29 cellular contexts compared by ENCODE assay signal in the genomic region with DNA sequence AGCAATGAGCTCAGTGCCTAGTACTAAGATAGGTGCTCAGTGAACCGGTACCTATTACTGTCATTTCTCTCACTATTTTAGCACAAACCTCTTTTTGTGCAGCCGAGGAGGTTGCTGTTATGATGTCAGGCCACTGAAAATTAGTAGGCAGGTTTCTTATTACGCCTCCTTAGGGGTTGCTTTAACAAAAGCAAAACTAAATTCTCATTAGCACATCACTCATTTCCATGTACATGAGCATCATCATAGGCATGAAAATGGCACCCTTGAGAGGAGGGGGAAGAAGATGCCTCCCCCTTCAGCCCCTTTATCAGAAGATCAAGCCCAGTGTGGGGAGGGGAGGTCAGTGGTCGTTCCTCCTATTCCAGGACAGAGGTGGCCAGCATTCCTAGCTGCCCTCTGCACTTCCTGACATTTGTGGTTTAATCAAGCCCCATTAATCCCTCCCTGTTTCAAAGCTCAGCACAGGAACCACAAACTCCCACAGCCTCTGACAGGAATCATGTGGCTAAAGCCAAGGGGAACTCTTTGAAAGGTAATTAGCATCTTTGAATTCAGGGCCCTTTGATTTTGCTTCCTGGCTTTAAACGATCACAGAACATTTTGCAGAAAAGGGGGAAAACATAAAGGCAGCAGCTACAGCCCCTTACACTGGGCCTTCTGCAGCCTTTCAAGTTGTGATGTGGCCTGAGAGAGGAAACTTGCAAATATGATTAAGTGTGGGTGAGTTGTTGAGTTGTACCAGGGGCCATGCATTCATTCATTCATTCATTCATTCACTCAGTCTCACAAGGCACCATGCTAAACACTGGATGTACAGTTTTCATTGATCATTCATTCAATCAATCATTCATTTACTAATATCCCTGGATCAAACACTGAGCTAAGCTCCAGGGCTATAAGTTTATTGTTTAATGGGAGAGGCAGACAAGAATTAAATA. TPM values are rescaled to one million over a fixed set of nuclear protein-coding genes. Genes with fewer than 3 reads are reported as not detected.
DNase-seq lines count a peak whose midpoint lies in the region; ATAC-seq and TF ChIP-seq lines count a peak whose summit lies in the region.
"Had no signal": no experiment of that assay in that cellular context is flagged by ENCODE, and none has a peak within 500 bp of the region (broad histone marks: within the 10 kb centered on the region; RNA-seq: fewer than 3 reads in every experiment).

No MANE protein-coding gene starts in this region.

- intact Hi-C loops in PC-3 (cut with micrococcal nuclease) = no loop called here

- no peaks in the 10 kb centered on the region for H3K79me2 ChIP-seq in PC-3 (ENCODE audit: low read length)

- CTCF ChIA-PET in PC-3 (lab: Charles Lee) = interaction anchor here (0.8 kb wide), 1 partner anchor 22 kb away, joined by 3 read pairs; no protein-coding TSS in a partner anchor

- no peak overlapping the region for H3K9ac ChIP-seq in PC-3 (ENCODE audit: low read length)

- no peaks in the 10 kb centered on the region for H3K36me3 ChIP-seq in PC-3 (ENCODE audit: low read depth, low read length)
- H3K36me3 ChIP-seq: left ventricle myocardium inferior, right lobe of liver, thoracic aorta, uterus had no signal

- TF ChIP-seq CTCF in GM13976 (IDR thresholded peaks at IDR 0.05; ENCODE audit: borderline replicate concordance, control extremely low read depth, extremely low read depth, insufficient read depth, missing control alignments) (no peak), PC-3 (conservative IDR thresholded peaks at IDR 0.05; ENCODE audit: low read depth, low read length) (no peak)

- no peaks in the 10 kb centered on the region for H3K4me1 ChIP-seq in PC-3 (ENCODE audit: insufficient read depth, low read length)
- H3K4me1 ChIP-seq: left ventricle myocardium inferior, right lobe of liver, uterus had no signal

- no peaks in the 10 kb centered on the region for H3F3A ChIP-seq in PC-3 (ENCODE audit: low read length, unreplicated experiment)

- in situ Hi-C loops in GM13976 (cut with MboI; ENCODE audit: low sequenced_read_pairs, unreplicated experiment) = no loop called here

- no peak overlapping the region for H3K4me2 ChIP-seq in PC-3 (ENCODE audit: low read length)

- BruUV-seq in PC-3 (replicated peaks; lab: Mats Ljungman, UMichigan) = no TSS peak

- H3K4me3 ChIP-seq in PC-3 (ENCODE audit: low read length) = no peak overlapping the region
- H3K4me3 ChIP-seq: left ventricle myocardium inferior, right lobe of liver, thoracic aorta, uterus had no signal

- no peaks in the 10 kb centered on the region for H4K20me1 ChIP-seq in PC-3 (ENCODE audit: low read length)

- H3K9me3 ChIP-seq in PC-3 (ENCODE audit: low read length) = 0 out of 2 replicates have a peak, but pooled peaks cover 3% of the 10 kb centered on the region
- H3K9me3 ChIP-seq: right lobe of liver, thoracic aorta, uterus had no signal

- POLR2A ChIA-PET in PC-3 (lab: Charles Lee; ENCODE audit: unreplicated experiment) = no interaction called here

- H2AFZ ChIP-seq in PC-3 (ENCODE audit: low read length) = no peak overlapping the region

- DNase-seq in activated CD4-positive, CD25-positive, alpha-beta regulatory T cell treated with anti-CD3 and anti-CD28 coated beads, Interleukin-2, amount 50 U/mL, for 72 hours = no peak
- DNase-seq in GM13976 (ENCODE audit: low spot score) = peak; percentile 35
- DNase-seq in SW480 (ENCODE audit: low spot score) = peak; percentile 85
- DNase-seq in myocyte (ENCODE audit: low read depth) = peak; percentile 26
- DNase-seq in PC-3 = no peak
- DNase-seq in activated effector memory CD4-positive, alpha-beta T cell treated with anti-CD3 and anti-CD28 coated beads, Interleukin-2, amount 50 U/mL, for 16 hours = no peak
- DNase-seq: 8988T; activated CD4-positive, alpha-beta T cell treated with anti-CD3 and anti-CD28 coated beads, Interleukin-2, amount 50 U/mL, for 4 hours; activated naive CD4-positive, alpha-beta T cell treated with Interleukin-2 at 50 U/mL for 16 hours; CD8-positive, alpha-beta T cell; effector CD8-positive, alpha-beta T cell; left ventricle myocardium inferior; naive B cell; NCI-H1092; NCI-H187; NCI-H510A treated with DMSO at 0.1 percent for 48 hours; right lobe of liver; stimulated activated CD4-positive, alpha-beta T cell treated with anti-CD3 and anti-CD28 coated beads, Interleukin-12 subunit alpha, Interleukin-12 subunit beta, amount 100 ng/mL, for 4 hours; stimulated activated CD4-positive, alpha-beta T cell treated with anti-CD3 and anti-CD28 coated beads, Interleukin-4, amount 100 ng/mL, for 4 hours; stimulated activated naive CD4-positive, alpha-beta T cell; SW 1271; T1000; uterus had no signal

- no peaks in the 10 kb centered on the region for H3K27me3 ChIP-seq in PC-3 (ENCODE audit: low read length)
- H3K27me3 ChIP-seq: right lobe of liver, uterus had no signal

- ATAC-seq in activated CD4-positive, CD25-positive, alpha-beta regulatory T cell treated with anti-CD3 and anti-CD28 coated beads, Interleukin-2, amount 50 U/mL, for 24 hours = peak; percentile 53 to 73
- ATAC-seq in PC-3 (no peak), HG02885 (IDR thresholded peaks at IDR 0.05; ENCODE audit: poor library complexity, unreplicated experiment) (no peak)
- ATAC-seq: CD8-positive, alpha-beta T cell; HepG2; Panc1; right lobe of liver had no signal

- no peak overlapping the region for H3K27ac ChIP-seq in PC-3 (ENCODE audit: low read length)
- H3K27ac ChIP-seq: epithelial cell of prostate, left ventricle myocardium inferior, right lobe of liver, thoracic aorta, uterus had no signal

- no peaks in the 10 kb centered on the region for H3K9me2 ChIP-seq in PC-3 (replicated peaks; ENCODE audit: low read length)

RNA-seq across cellular contexts. Expression of gene PSMF1, which starts 31.9 kb away (rescaled TPM):
- total RNA-seq in myocyte = 126 and 131 TPM in 2 replicates
- polyA plus RNA-seq in myocyte (2012) = 146 TPM
- 60.8 and 82.1 TPM in 2 replicates for total RNA-seq in PC-3 (2014; rRNA removed)

Comparison
In these comparisons a context has a peak if more than half of its experiments do, and no peak if none do; other contexts are left out.
1. ATAC-seq: peak in activated CD4-positive, CD25-positive, alpha-beta regulatory T cell treated with anti-CD3 and anti-CD28 coated beads, Interleukin-2, amount 50 U/mL, for 24 hours (2 of 2); none in PC-3 (single experiment) and HG02885 (single experiment).
2. DNase-seq: peak in GM13976 (single experiment), SW480 (single experiment) and myocyte (single experiment); none in activated CD4-positive, CD25-positive, alpha-beta regulatory T cell treated with anti-CD3 and anti-CD28 coated beads, Interleukin-2, amount 50 U/mL, for 72 hours (single experiment), PC-3 (single experiment) and activated effector memory CD4-positive, alpha-beta T cell treated with anti-CD3 and anti-CD28 coated beads, Interleukin-2, amount 50 U/mL, for 16 hours (single experiment).